ENCODE assay signal across 15 cellular contexts in the genomic region with DNA sequence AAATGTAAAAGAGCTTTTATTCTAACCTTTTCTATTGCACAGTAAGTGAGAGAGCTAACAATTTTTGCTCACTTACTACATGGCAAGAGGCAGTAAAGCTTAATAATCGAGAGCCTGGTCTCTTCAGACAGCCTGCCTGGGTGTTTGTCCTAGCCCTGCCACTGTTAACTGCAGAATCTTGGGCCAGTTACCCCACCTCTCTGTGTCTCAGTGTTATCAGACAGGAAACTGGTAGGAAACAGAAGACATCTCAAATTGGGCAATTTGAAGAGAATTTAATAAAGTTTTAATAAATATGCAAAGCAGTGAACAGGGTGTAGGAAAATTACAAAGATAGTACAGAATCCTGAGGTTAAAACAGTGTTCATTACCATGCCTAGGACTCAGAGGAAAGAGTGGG. TPM values are rescaled to one million over a fixed set of nuclear protein-coding genes. Genes with fewer than 3 reads are reported as not detected.
"Had no signal": no experiment of that assay in that cellular context is flagged by ENCODE, and none has a peak within 500 bp of the region (broad histone marks: within the 10 kb centered on the region; RNA-seq: fewer than 3 reads in every experiment).

No MANE protein-coding gene starts in this region.

- H3K4me1 ChIP-seq: right lobe of liver, thyroid gland had no signal

- H3K27me3 Mint-ChIP-seq: activated naive CD8-positive, alpha-beta T cell treated with anti-CD3 and anti-CD28 coated beads for 36 hours had no signal

- H3K4me3 ChIP-seq: right lobe of liver, thyroid gland had no signal

- H3K4me3 Mint-ChIP-seq: activated naive CD8-positive, alpha-beta T cell treated with anti-CD3 and anti-CD28 coated beads for 36 hours had no signal

- H3K9me3 Mint-ChIP-seq: activated naive CD8-positive, alpha-beta T cell treated with anti-CD3 and anti-CD28 coated beads for 36 hours had no signal

- H3K36me3 ChIP-seq: right lobe of liver, thyroid gland had no signal

- H3K27ac ChIP-seq: right lobe of liver, thyroid gland, VCaP had no signal

- DNase-seq: activated CD4-positive, alpha-beta T cell treated with anti-CD3 and anti-CD28 coated beads, Interleukin-2, amount 50 U/mL, for 48 hours; activated naive CD8-positive, alpha-beta T cell treated with anti-CD3 and anti-CD28 coated beads for 36 hours; activated T-cell treated with anti-CD3 and anti-CD28 coated beads, Interleukin-2, amount 50 U/mL, for 1 hour; anterior cingulate cortex; cerebellar nuclear complex; effector memory CD4-positive, alpha-beta T cell; foreskin melanocyte; head of caudate nucleus; kidney glomerular epithelial cell; mesendoderm; right lobe of liver; thyroid gland had no signal

- H3K9me3 ChIP-seq: right lobe of liver, thyroid gland had no signal

- ATAC-seq: right lobe of liver had no signal

- H3K27ac Mint-ChIP-seq: activated naive CD8-positive, alpha-beta T cell treated with anti-CD3 and anti-CD28 coated beads for 36 hours had no signal

RNA-seq across cellular contexts. Expression of a gene that starts 13.4 kb away (rescaled TPM):
- total RNA-seq: osteocyte, pulmonary artery endothelial cell, right lobe of liver, thyroid gland had no signal
